In the genomic region with DNA sequence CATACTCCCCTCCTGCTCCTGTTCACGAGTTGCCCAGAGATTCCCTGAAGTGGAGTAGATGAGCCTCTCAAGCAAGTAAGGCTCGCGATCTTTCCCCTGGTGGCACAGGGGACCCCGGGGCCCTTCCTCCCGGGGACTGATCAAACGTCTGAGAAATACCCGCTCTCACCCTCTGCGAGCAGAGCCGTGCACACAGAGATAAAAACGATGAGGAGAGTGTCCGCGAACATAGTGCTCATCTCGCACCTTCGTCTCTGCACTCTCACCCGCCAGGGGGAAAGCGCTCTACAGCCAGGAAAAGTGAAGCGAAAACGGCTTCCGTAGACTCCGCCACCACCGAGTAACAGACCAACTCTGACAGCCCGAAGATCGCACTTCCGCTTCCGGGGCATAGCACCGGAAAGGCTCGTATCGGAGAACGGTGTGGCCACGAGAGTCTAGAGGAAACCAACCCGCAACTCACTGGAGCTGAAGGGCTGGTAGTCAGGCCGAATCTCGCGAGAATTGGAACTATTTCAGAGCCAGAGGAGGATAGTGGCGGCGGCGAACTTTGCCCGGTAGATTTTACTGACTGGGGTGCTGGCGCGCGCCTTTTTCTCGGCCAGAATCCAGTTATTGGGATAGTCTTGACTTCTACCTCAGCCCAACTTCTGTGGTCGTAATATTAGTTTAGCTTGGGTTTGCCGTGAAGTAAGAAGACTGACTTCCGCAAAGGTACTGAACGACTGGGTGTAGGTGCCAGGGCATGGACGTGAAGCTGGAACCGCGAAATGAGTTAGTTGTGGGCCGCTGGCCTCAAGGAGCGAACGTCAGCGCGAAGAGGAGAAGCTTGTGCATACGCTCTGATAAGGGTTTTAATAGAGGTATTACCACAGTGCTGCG, we compare ENCODE assay signal across 8 cellular contexts. TPM values are rescaled to one million over a fixed set of nuclear protein-coding genes. Genes with fewer than 3 reads are reported as not detected.
DNase-seq lines count a peak whose midpoint lies in the region; ATAC-seq, FAIRE-seq and TF ChIP-seq lines count a peak whose summit lies in the region.

Gene TMCO1, minus strand, starts transcription at position 356 of the 882 bp plus-strand sequence. Its CDS starts 117 bp downstream, at position 239.

- peak within 1 kb of the TSS; percentile 7; the same call in 1 of the 2 replicates for H2AFZ ChIP-seq in OCI-LY1 (ENCODE audit: low read length)

- H3K9me2 ChIP-seq in OCI-LY1 (ENCODE audit: low read depth, low read length): no peaks in the 10 kb centered on the region

- TF ChIP-seq CTCF in D721Med (IDR thresholded peaks at IDR 0.05; ENCODE audit: insufficient read depth, missing control alignments) (no peak), OCI-LY1 (IDR thresholded peaks at IDR 0.05; ENCODE audit: low read length) (peak; percentile 12; the same call in 1 of the 2 replicates)

- H3K4me3 ChIP-seq in HUES6 (ENCODE audit: low read depth, low read length) (peak within 1 kb of the TSS; percentile 88), OCI-LY1 (ENCODE audit: low read depth, low read length, poor library complexity, severe bottlenecking) (peak within 1 kb of the TSS; percentile 95), mesodermal cell (ENCODE audit: extremely low read depth, insufficient read depth, low read length, poor library complexity, severe bottlenecking) (peak within 1 kb of the TSS; percentile 76)

- peak within 1 kb of the TSS; percentile 68; the same call in 1 of the 2 replicates for H3K27ac ChIP-seq in HUES6 (ENCODE audit: low read depth, low read length)
- peak within 1 kb of the TSS; percentile 84 for H3K27ac ChIP-seq in OCI-LY1 (ENCODE audit: low read depth, low read length, poor library complexity, severe bottlenecking)
- H3K27ac ChIP-seq in mesodermal cell (ENCODE audit: low read depth, low read length, severe bottlenecking): peak within 1 kb of the TSS; percentile 87

- no peaks in the 10 kb centered on the region for H4K20me1 ChIP-seq in OCI-LY1 (ENCODE audit: insufficient read depth, low read length)

- H3K79me2 ChIP-seq in OCI-LY1 (ENCODE audit: insufficient read depth, low read length): peaks cover 7% of the 10 kb centered on the region

- DNase-seq in D721Med (ENCODE audit: insufficient read length, low spot score): peak; percentile 94
- peak; percentile 87 for DNase-seq in activated CD8-positive, alpha-beta memory T cell treated with anti-CD3 and anti-CD28 coated beads, Interleukin-2, amount 50 U/mL, for 4 hours
- DNase-seq in stimulated activated CD8-positive, alpha-beta memory T cell treated with anti-CD3 and anti-CD28 coated beads, Interleukin-15, amount 100 ng/mL, for 4 hours (ENCODE audit: low read depth in 2 of 2): peak; percentile 80 to 89

- H3K4me1 ChIP-seq in HUES6 (ENCODE audit: control insufficient read depth, insufficient read depth, low read length) (peaks cover 2% of the 10 kb centered on the region; the same call in 1 of the 2 replicates), OCI-LY1 (ENCODE audit: insufficient read depth, low read length, severe bottlenecking) (peaks cover 29% of the 10 kb centered on the region), mesodermal cell (ENCODE audit: control insufficient read depth, insufficient read depth, low read length, poor library complexity, severe bottlenecking) (peaks cover 21% of the 10 kb centered on the region)

- H3K27me3 ChIP-seq in HUES6 (ENCODE audit: control insufficient read depth, insufficient read depth, low read length): no peaks in the 10 kb centered on the region
- no peaks in the 10 kb centered on the region for H3K27me3 ChIP-seq in OCI-LY1 (ENCODE audit: insufficient read depth, low read length)

- H3K9me3 ChIP-seq in HUES6 (ENCODE audit: control insufficient read depth, insufficient read depth, low read depth, low read length) (no peaks in the 10 kb centered on the region), OCI-LY1 (ENCODE audit: low read length) (no peaks in the 10 kb centered on the region), mesodermal cell (ENCODE audit: control insufficient read depth, low read length) (no peaks in the 10 kb centered on the region)

- peak; percentile 100 for ATAC-seq in GM21423 (IDR thresholded peaks at IDR 0.05; ENCODE audit: unreplicated experiment)

- peaks cover 27% of the 10 kb centered on the region for H3K36me3 ChIP-seq in HUES6 (ENCODE audit: control insufficient read depth, insufficient read depth, low read length)
- H3K36me3 ChIP-seq in OCI-LY1 (ENCODE audit: insufficient read depth, low read length): peaks cover 44% of the 10 kb centered on the region
- H3K36me3 ChIP-seq in mesodermal cell (ENCODE audit: control insufficient read depth, insufficient read depth, low read length): peaks cover 38% of the 10 kb centered on the region

- WGBS in mesodermal cell (ENCODE audit: insufficient coverage in 2 of 2), 2 experiments: 0 to 1% methylated on average over 44 to 50 of the region's 56 CpGs

- peak within 1 kb of the TSS; percentile 99 for H3K4me2 ChIP-seq in OCI-LY1 (ENCODE audit: low read length)

- H3K9ac ChIP-seq in HUES6 (ENCODE audit: low read length) (peak within 1 kb of the TSS; percentile 96), OCI-LY1 (ENCODE audit: low read length) (peak within 1 kb of the TSS; percentile 88)

- H3F3A ChIP-seq in OCI-LY1 (ENCODE audit: insufficient read depth, low read length): no peaks in the 10 kb centered on the region

- FAIRE-seq in D721Med (lab: Jason Lieb, UNC) (peak; percentile 96), endometrium (lab: Jason Lieb, UNC) (peak; percentile 60)

RNA-seq across cellular contexts. Expression of gene TMCO1, which starts in this region (rescaled TPM):
- 80.2 TPM for polyA plus RNA-seq in mesodermal cell (2013, experiment 1 of 2)
- polyA plus RNA-seq in mesodermal cell (2013, experiment 2 of 2): 82.9 TPM

Comparison
In these comparisons a context has a peak if more than half of its experiments do, and no peak if none do; other contexts are left out.
1. Peak in every context shown above with its lines: DNase-seq, ATAC-seq, H3K4me3 ChIP-seq and H3K27ac ChIP-seq.